In genomic region chr6:167267216-167267895, GRCh38 we compare ENCODE assay signal across 14 cellular contexts. TPM values are rescaled to one million over a fixed set of nuclear protein-coding genes. Genes with fewer than 3 reads are reported as not detected.
"Had no signal": no experiment of that assay in that cellular context is flagged by ENCODE, and none has a peak within 500 bp of the region (broad histone marks: within the 10 kb centered on the region; RNA-seq: fewer than 3 reads in every experiment).

No MANE protein-coding gene starts in this region.

RNA-seq across cellular contexts. Expression of gene UNC93A, which starts 23.8 kb away (rescaled TPM):
- total RNA-seq: cardiac muscle cell; epithelial cell of proximal tubule; fibroblast of lung; frontal cortex; glomerular endothelial cell; heart left ventricle; left ventricle myocardium superior; lung; naive thymus-derived CD4-positive, alpha-beta T cell; osteoblast; pulmonary artery endothelial cell; right atrium auricular region; smooth muscle cell had no signal
- polyA plus RNA-seq: cardiac muscle cell; fibroblast of lung; heart left ventricle; lung; naive thymus-derived CD4-positive, alpha-beta T cell; smooth muscle cell had no signal

RNA-seq across cellular contexts. Expression of gene TTLL2, which starts 57.5 kb away (rescaled TPM):
- total RNA-seq: cardiac muscle cell; epithelial cell of proximal tubule; fibroblast of lung; glomerular endothelial cell; heart left ventricle; left ventricle myocardium superior; lung; naive thymus-derived CD4-positive, alpha-beta T cell; osteoblast; pulmonary artery endothelial cell; right atrium auricular region; smooth muscle cell; uterus had no signal
- polyA plus RNA-seq: cardiac muscle cell; fibroblast of lung; heart left ventricle; lung; naive thymus-derived CD4-positive, alpha-beta T cell; smooth muscle cell had no signal
